Comparison of ENCODE assay signal across 18 cellular contexts in the genomic region with DNA sequence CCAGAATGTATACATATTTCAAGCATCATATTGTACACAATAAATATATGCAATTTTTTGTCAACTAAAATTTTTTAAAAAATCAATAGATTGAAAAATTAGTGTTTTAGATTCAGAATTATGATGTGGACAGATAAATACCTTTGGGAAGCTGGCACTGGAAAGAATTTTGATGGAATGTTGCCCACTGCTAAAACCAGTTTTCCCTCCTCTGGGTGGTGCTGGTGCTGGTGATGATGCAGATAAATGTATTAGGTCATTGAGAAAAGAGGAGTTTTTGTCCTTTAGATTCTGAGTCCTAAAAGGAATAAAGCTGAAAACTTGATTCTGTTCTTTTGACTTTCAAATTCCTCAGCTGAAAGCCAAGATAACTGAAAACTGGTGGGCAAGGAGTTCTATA. TPM values are rescaled to one million over a fixed set of nuclear protein-coding genes. Genes with fewer than 3 reads are reported as not detected.
DNase-seq lines count a peak whose midpoint lies in the region; TF ChIP-seq lines count a peak whose summit lies in the region.
"Had no signal": no experiment of that assay in that cellular context is flagged by ENCODE, and none has a peak within 500 bp of the region (broad histone marks: within the 10 kb centered on the region; RNA-seq: fewer than 3 reads in every experiment).

No MANE protein-coding gene starts in this region.

- H3K4me3 ChIP-seq in LNCaP clone FGC (ENCODE audit: low read depth, low read length) = no peak overlapping the region
- H3K4me3 ChIP-seq: A549, BLaER1 had no signal

- TF ChIP-seq CTCF in LNCaP clone FGC (IDR thresholded peaks at IDR 0.05; ENCODE audit: control insufficient read depth, extremely low read depth, insufficient read depth) (peak; percentile 28), VCaP (conservative IDR thresholded peaks at IDR 0.05) (peak; percentile 14; the same call in 1 of the 2 replicates)

- in situ Hi-C loops in Caki2 (cut with HindIII; ENCODE audit: low pct_unique_long_range_greater_than_20kb, low sequenced_read_pairs) = no loop called here

- DNase-seq in Caki2 (ENCODE audit: low read depth) (peak; percentile 2), LNCaP clone FGC (ENCODE audit: low read depth) (no peak), AG08396 (ENCODE audit: low spot score) (no peak), NCI-H146 treated with DMSO at 0.1 percent for 48 hours (lab: John Stamatoyannopoulos, UW; ENCODE audit: unreplicated experiment) (no peak)
- DNase-seq in activated CD8-positive, alpha-beta memory T cell treated with anti-CD3 and anti-CD28 coated beads, Interleukin-2, amount 50 U/mL, for 4 hours = no peak
- DNase-seq: BE2C; C1 segment of cervical spinal cord; Calu3; CD4-positive, alpha-beta memory T cell; CD4-positive, CD25-positive, alpha-beta regulatory T cell; CD8-positive, alpha-beta memory T cell; COR-L47; DMS79 treated with DMSO at 0.1 percent for 48 hours; GF-D8 had no signal

- H3K27ac ChIP-seq in VCaP = no peak overlapping the region
- H3K27ac ChIP-seq: 22Rv1, A549, BLaER1 had no signal

RNA-seq across cellular contexts. Expression of a gene that starts 56.0 kb away (rescaled TPM):
- 36.7 and 45.5 TPM in 2 replicates for total RNA-seq in Caki2 (2014; rRNA removed; shearing (Covaris generic); ENCODE audit: low replicate concordance)
